In the genomic region with DNA sequence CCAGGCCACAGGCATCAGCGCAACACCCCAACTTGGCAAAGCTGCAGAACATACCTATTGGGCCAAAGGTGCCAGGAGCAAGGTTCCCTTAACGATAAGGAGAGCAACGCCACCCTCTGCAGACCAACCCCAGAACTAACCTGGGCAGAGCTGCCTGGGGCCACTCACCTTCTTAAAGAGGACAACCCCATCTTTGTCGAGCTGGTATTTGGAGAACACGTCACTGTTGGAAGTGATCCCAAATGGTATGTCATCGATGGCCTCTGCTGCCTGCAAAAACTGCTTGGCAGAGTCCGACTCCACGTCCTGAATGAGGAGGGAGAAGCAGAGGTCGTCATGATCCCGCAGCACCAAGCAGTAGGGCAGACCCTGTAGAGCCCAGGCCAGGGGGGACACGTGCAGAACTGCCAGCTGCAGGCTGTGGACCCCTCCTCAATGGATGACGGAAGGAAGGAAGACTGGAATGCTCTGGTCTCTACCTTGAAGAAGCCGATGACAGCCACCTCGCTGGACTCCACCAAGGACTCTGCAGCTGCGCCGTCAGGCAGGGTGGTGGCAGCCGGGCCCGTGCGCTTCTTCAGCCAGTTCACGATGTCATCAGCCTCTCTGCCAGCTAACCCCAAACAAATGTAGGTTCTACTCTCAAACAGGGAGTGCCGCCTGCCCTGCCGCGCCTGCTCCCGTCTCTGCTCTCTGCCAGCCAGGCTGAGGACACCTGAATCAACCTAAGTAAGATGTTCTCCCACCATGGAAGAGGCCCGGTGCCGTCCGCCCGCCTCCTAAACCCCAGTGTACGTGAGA, we compare ENCODE assay signal across 10 cellular contexts. TPM values are rescaled to one million over a fixed set of nuclear protein-coding genes. Genes with fewer than 3 reads are reported as not detected.
A peak's percentile ranks its signal among the peaks of the same experiment; 100 is the strongest.
DNase-seq lines count a peak whose midpoint lies in the region; ATAC-seq, FAIRE-seq and TF ChIP-seq lines count a peak whose summit lies in the region.
"Had no signal": no experiment of that assay in that cellular context is flagged by ENCODE, and none has a peak within 500 bp of the region (broad histone marks: within the 10 kb centered on the region; RNA-seq: fewer than 3 reads in every experiment).

No MANE protein-coding gene starts in this region.

- H3K27ac ChIP-seq in pancreas, result peak overlapping the region in 2 of 4 donors; percentile 2 to 28

- ATAC-seq in pancreas, result peak; percentile 36 to 75 (median 58)
- ATAC-seq: natural killer cell treated with Interleukin-12 subunit alpha and Interleukin-12 subunit beta and Interleukin-15 and Interleukin-18, amount 100 ng/mL, for 72 hours had no signal

- intact Hi-C loops in pancreas (cut with DNase I), result no loop called here

- DNase-seq in GM12891 (ENCODE audit: insufficient read length, low spot score), result no peak
- DNase-seq in NCI-H2196 (lab: John Stamatoyannopoulos, UW; ENCODE audit: unreplicated experiment), result peak; percentile 73
- DNase-seq in epithelial cell of esophagus (ENCODE audit: low read depth), result peak; percentile 74
- DNase-seq in pancreas, result peak in 5 of 6 donors; percentile 73 to 82 (median 79)
- no peak for DNase-seq in SKM-1 treated with dmso at 0.1 percent for 144 hours (lab: John Stamatoyannopoulos, UW; ENCODE audit: unreplicated experiment)
- DNase-seq in DMS 273 (lab: John Stamatoyannopoulos, UW; ENCODE audit: unreplicated experiment), result no peak
- DNase-seq in NCI-H1105 (lab: John Stamatoyannopoulos, UW), result no peak
- DNase-seq: activated CD8-positive, alpha-beta memory T cell treated with anti-CD3 and anti-CD28 coated beads, Interleukin-2, amount 50 U/mL, for 4 hours; DMS153 had no signal

- no peaks in the 10 kb centered on the region for H3K27me3 ChIP-seq in pancreas

- TF ChIP-seq CTCF in epithelial cell of esophagus (IDR thresholded peaks at IDR 0.05; ENCODE audit: insufficient read depth, low read depth, low read length, missing control alignments) (peak; percentile 51), pancreas (IDR thresholded peaks at IDR 0.05) (no peak)

- peak; percentile 43; the same call in 1 of the 2 replicates for TF ChIP-seq POLR2A in GM12891 (IDR thresholded peaks at IDR 0.05; ENCODE audit: low read depth, low read length)

- H3K4me3 ChIP-seq in epithelial cell of esophagus (ENCODE audit: low read length) (no peak overlapping the region), pancreas (peak overlapping the region in 2 of 4 donors; percentile 10 to 99)

- peaks cover 6 to 29% (median 13%) of the 10 kb centered on the region in 3 donors for H3K4me1 ChIP-seq in pancreas

- H3K9me3 ChIP-seq in pancreas, result no peaks in the 10 kb centered on the region

- H3K36me3 ChIP-seq in pancreas, result peaks cover 0 to 60% (median 54%) of the 10 kb centered on the region in 3 donors

- 33 to 35% methylated on average over 29 of the region's 29 CpGs for WGBS in pancreas, 2 donors

- FAIRE-seq in GM12891 (lab: Jason Lieb, UNC), result no peak
- no peak for FAIRE-seq in pancreas (lab: Jason Lieb, UNC)

TF ChIP-seq in GM12891, 5 proteins besides CTCF, POLR2A, EP300 and RAD21:
- TF ChIP-seq SPI1 (IDR thresholded peaks at IDR 0.05; ENCODE audit: low read depth, low read length) (no peak), TAF1 (IDR thresholded peaks at IDR 0.05; ENCODE audit: low read depth, low read length) (no peak), PAX5 (IDR thresholded peaks at IDR 0.05; ENCODE audit: insufficient read depth, low read length, severe bottlenecking) (no peak), POU2F2 (IDR thresholded peaks at IDR 0.05; ENCODE audit: low read depth, low read length) (no peak), POLR2AphosphoS5 (IDR thresholded peaks at IDR 0.05; ENCODE audit: low read depth, low read length) (no peak)

RNA-seq across cellular contexts. Expression of gene P4HB, which starts 5.2 kb away (rescaled TPM):
- 414 TPM for polyA plus RNA-seq in GM12891 (2012; ENCODE audit: low read depth, missing spikeins)
- 1,000 to 10,000 TPM; 1,057 to 2,130 (median 1,556) TPM for total RNA-seq in pancreas
- 1,000 to 10,000 TPM in 1 of 2 donors, 100 to 1,000 TPM in 1; 876 to 1,399 TPM for polyA plus RNA-seq in pancreas

RNA-seq across cellular contexts. Expression of gene ARHGDIA, which starts 16.0 kb away (rescaled TPM):
- polyA plus RNA-seq in GM12891 (2012; ENCODE audit: low read depth, missing spikeins), result 203 TPM
- total RNA-seq in pancreas, result 100 to 1,000 TPM in 5 of 6 donors, 10 to 100 TPM in 1; 99.5 to 170 (median 160) TPM
- polyA plus RNA-seq in pancreas, result 100 to 1,000 TPM; 157 to 225 TPM

RNA-seq across cellular contexts. Expression of gene PPP1R27, which starts 20.3 kb away (rescaled TPM):
- 2.4 TPM for polyA plus RNA-seq in GM12891 (2012; ENCODE audit: low read depth, missing spikeins)
- total RNA-seq in pancreas, result under 1 TPM in 1 of 6 donors, not detected in 5; 0.19 TPM
- polyA plus RNA-seq in pancreas, result 1 to 10 TPM; 1.1 to 1.5 TPM
- total RNA-seq: natural killer cell treated with Interleukin-12 subunit alpha and Interleukin-12 subunit beta and Interleukin-15 and Interleukin-18, amount 100 ng/mL, for 72 hours had no signal

RNA-seq across cellular contexts. Expression of gene MCRIP1, which starts 22.1 kb away (rescaled TPM):
- polyA plus RNA-seq in GM12891 (2012; ENCODE audit: low read depth, missing spikeins), result 42.9 TPM
- total RNA-seq in pancreas, result 10 to 100 TPM; 28.9 to 64.0 (median 50.2) TPM
- 100 to 1,000 TPM; 133 to 203 TPM for polyA plus RNA-seq in pancreas

RNA-seq across cellular contexts. Expression of gene ALYREF, which starts 36.2 kb away (rescaled TPM):
- 112 TPM for polyA plus RNA-seq in GM12891 (2012; ENCODE audit: low read depth, missing spikeins)
- total RNA-seq in pancreas, result 10 to 100 TPM; 14.4 to 27.8 (median 23.4) TPM
- polyA plus RNA-seq in pancreas, result 10 to 100 TPM; 10.3 to 22.6 TPM

Comparison
In these comparisons a context has a peak if more than half of its experiments do, and no peak if none do; other contexts are left out.
1. DNase-seq: peak in NCI-H2196 (single experiment), epithelial cell of esophagus (single experiment) and pancreas (5 of 6); none in GM12891 (single experiment), SKM-1 treated with dmso at 0.1 percent for 144 hours (single experiment), DMS 273 (single experiment) and NCI-H1105 (single experiment).